Comparison of ENCODE assay signal across 20 cellular contexts in the genomic region with DNA sequence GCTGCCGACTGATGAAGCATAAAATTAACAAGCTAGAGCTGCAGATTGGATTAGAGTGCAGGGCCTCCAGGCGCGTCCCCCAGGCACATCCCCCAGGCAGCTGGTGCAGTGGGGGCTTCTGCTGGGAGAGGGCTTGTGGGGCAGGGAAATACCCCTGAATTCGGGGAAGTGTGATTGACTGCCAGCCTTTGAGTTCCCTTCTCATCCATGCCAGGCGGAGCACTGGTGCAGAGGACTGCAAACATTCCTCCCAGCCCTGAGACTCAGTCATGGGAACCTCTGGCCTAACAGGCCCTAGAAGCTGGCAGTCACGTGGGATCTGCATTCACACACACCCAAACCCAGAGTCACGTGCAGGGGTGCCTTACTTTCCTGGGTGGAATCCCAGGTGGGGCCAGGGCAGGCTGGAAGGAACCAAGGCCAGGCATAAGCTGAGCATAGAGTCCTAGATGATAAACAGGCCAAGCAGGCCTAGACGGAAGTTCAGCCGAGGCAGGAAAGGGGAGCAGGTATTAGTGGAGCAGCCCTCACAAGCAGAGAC. TPM values are rescaled to one million over a fixed set of nuclear protein-coding genes. Genes with fewer than 3 reads are reported as not detected.
DNase-seq lines count a peak whose midpoint lies in the region; ATAC-seq and TF ChIP-seq lines count a peak whose summit lies in the region.
"Had no signal": no experiment of that assay in that cellular context is flagged by ENCODE, and none has a peak within 500 bp of the region (broad histone marks: within the 10 kb centered on the region; RNA-seq: fewer than 3 reads in every experiment).

No MANE protein-coding gene starts in this region.

- peaks cover 18% of the 10 kb centered on the region for H3K36me3 Mint-ChIP-seq in activated naive CD4-positive, alpha-beta T cell treated with anti-CD3 and anti-CD28 coated beads, Interleukin-2, amount 10 ng/mL, durations not matched to agents 7 days and 5 days
- H3K36me3 Mint-ChIP-seq in brain = peaks cover 10% of the 10 kb centered on the region
- peaks cover 8 to 42% (median 28%) of the 10 kb centered on the region in 5 donors for H3K36me3 Mint-ChIP-seq in naive thymus-derived CD4-positive, alpha-beta T cell

- TF ChIP-seq CTCF in brain (conservative IDR thresholded peaks at IDR 0.05) (no peak), lower leg skin (IDR thresholded peaks at IDR 0.05) (no peak)

- H3K4me1 ChIP-seq in naive thymus-derived CD4-positive, alpha-beta T cell (ENCODE audit: control insufficient read depth in 2 of 2, insufficient read depth in 2 of 2, low read length in 2 of 2) = no peaks in the 10 kb centered on the region
- H3K4me1 ChIP-seq: A549, foreskin keratinocyte, HAP-1, suprapubic skin had no signal

- intact Hi-C loops in lower leg skin (cut with DNase I; ENCODE audit: low total_unique reads) = no loop called here
- intact Hi-C loops in naive thymus-derived CD4-positive, alpha-beta T cell (cut with micrococcal nuclease) = no loop called here

- no peaks in the 10 kb centered on the region for H3K27me3 Mint-ChIP-seq in activated naive CD4-positive, alpha-beta T cell treated with anti-CD3 and anti-CD28 coated beads, Interleukin-2, amount 10 ng/mL, durations not matched to agents 7 days and 5 days
- H3K27me3 Mint-ChIP-seq in brain = no peaks in the 10 kb centered on the region
- H3K27me3 Mint-ChIP-seq in naive thymus-derived CD4-positive, alpha-beta T cell = no peaks in the 10 kb centered on the region
- H3K27me3 Mint-ChIP-seq: activated CD4-positive, alpha-beta T cell treated with anti-CD3 and anti-CD28 coated beads for 36 hours had no signal

- no peak overlapping the region for H3K27ac ChIP-seq in naive thymus-derived CD4-positive, alpha-beta T cell (ENCODE audit: low read depth, low read length)
- H3K27ac ChIP-seq: A549, adrenal gland, foreskin keratinocyte, suprapubic skin had no signal

- peaks cover 0 to 13% (median 4%) of the 10 kb centered on the region in 3 experiments for H3K9me3 ChIP-seq in naive thymus-derived CD4-positive, alpha-beta T cell (ENCODE audit: control insufficient read depth in 2 of 3, low read length in 3 of 3)
- H3K9me3 ChIP-seq: A549, adrenal gland, HAP-1, suprapubic skin had no signal

- peaks cover 20% of the 10 kb centered on the region for H3K9me3 Mint-ChIP-seq in activated naive CD4-positive, alpha-beta T cell treated with anti-CD3 and anti-CD28 coated beads, Interleukin-2, amount 10 ng/mL, durations not matched to agents 7 days and 5 days
- H3K9me3 Mint-ChIP-seq in brain = no peaks in the 10 kb centered on the region
- H3K9me3 Mint-ChIP-seq in naive thymus-derived CD4-positive, alpha-beta T cell = peaks cover 0 to 14% (median 5%) of the 10 kb centered on the region in 11 donors

- CTCF ChIA-PET in activated naive CD4-positive, alpha-beta T cell treated with anti-CD3 and anti-CD28 coated beads, Interleukin-2, amount 10 ng/mL, durations not matched to agents 7 days and 5 days (lab: Charles Lee) = no interaction called here
- CTCF ChIA-PET in naive thymus-derived CD4-positive, alpha-beta T cell (lab: Charles Lee) = no interaction called here

- no peak for DNase-seq in activated naive CD4-positive, alpha-beta T cell treated with anti-CD3 and anti-CD28 coated beads, Interleukin-2, amount 10 ng/mL, durations not matched to agents 7 days and 5 days
- no peak for DNase-seq in activated naive CD4-positive, alpha-beta T cell treated with anti-CD3 and anti-CD28 coated beads, Interleukin-2, amount 50 U/mL, for 16 hours
- peak; percentile 14 to 52 for DNase-seq in lower leg skin (ENCODE audit: low spot score in 2 of 2)
- DNase-seq in stimulated activated CD8-positive, alpha-beta memory T cell treated with anti-CD3 and anti-CD28 coated beads, Interleukin-4, amount 100 ng/mL, for 48 hours = peak; percentile 11
- DNase-seq in naive thymus-derived CD4-positive, alpha-beta T cell = no peak
- DNase-seq in HuH-7.5 (ENCODE audit: low spot score) = no peak
- no peak for DNase-seq in NCI-H1436 treated with DMSO at 0.1 percent for 48 hours (lab: John Stamatoyannopoulos, UW)
- DNase-seq: activated CD4-positive, alpha-beta T cell treated with anti-CD3 and anti-CD28 coated beads for 36 hours; activated effector memory CD4-positive, alpha-beta T cell treated with anti-CD3 and anti-CD28 coated beads, Interleukin-2, amount 50 U/mL, for 16 hours; foreskin keratinocyte; NCI-H1092; NCI-H2107; NCI-H510A treated with DMSO at 0.1 percent for 48 hours; RPMI8226 had no signal

- no peak for ATAC-seq in naive thymus-derived CD4-positive, alpha-beta T cell
- ATAC-seq: A549; activated CD4-positive, alpha-beta T cell treated with anti-CD3 and anti-CD28 coated beads for 36 hours; foreskin keratinocyte had no signal

- no peaks in the 10 kb centered on the region for H3K27me3 ChIP-seq in naive thymus-derived CD4-positive, alpha-beta T cell (ENCODE audit: control insufficient read depth in 2 of 2, insufficient read depth in 2 of 2, low read length in 2 of 2)
- H3K27me3 ChIP-seq: adrenal gland, dorsolateral prefrontal cortex, foreskin keratinocyte, suprapubic skin had no signal

- peak overlapping the region; percentile 60 for H3K27ac Mint-ChIP-seq in activated naive CD4-positive, alpha-beta T cell treated with anti-CD3 and anti-CD28 coated beads, Interleukin-2, amount 10 ng/mL, durations not matched to agents 7 days and 5 days
- H3K27ac Mint-ChIP-seq in brain = peak overlapping the region; percentile 7 to 90 (median 68)
- H3K27ac Mint-ChIP-seq in naive thymus-derived CD4-positive, alpha-beta T cell = no peak overlapping the region
- H3K27ac Mint-ChIP-seq: activated CD4-positive, alpha-beta T cell treated with anti-CD3 and anti-CD28 coated beads for 36 hours had no signal

- H3K4me1 Mint-ChIP-seq in activated naive CD4-positive, alpha-beta T cell treated with anti-CD3 and anti-CD28 coated beads, Interleukin-2, amount 10 ng/mL, durations not matched to agents 7 days and 5 days = no peaks in the 10 kb centered on the region
- peaks cover 54% of the 10 kb centered on the region for H3K4me1 Mint-ChIP-seq in brain
- H3K4me1 Mint-ChIP-seq in naive thymus-derived CD4-positive, alpha-beta T cell = peaks cover 0 to 7% (median 0%) of the 10 kb centered on the region in 7 donors
- H3K4me1 Mint-ChIP-seq: activated CD4-positive, alpha-beta T cell treated with anti-CD3 and anti-CD28 coated beads for 36 hours had no signal

- TF ChIP-seq POLR2A in lower leg skin (IDR thresholded peaks at IDR 0.05) = no peak

- peaks cover 0 to 8% (median 0%) of the 10 kb centered on the region in 3 experiments for H3K36me3 ChIP-seq in naive thymus-derived CD4-positive, alpha-beta T cell (ENCODE audit: control insufficient read depth in 2 of 3, insufficient read depth in 3 of 3, low read length in 3 of 3)

- no peak overlapping the region for H3K4me3 ChIP-seq in lower leg skin (ENCODE audit: low read depth, poor library complexity, severe bottlenecking)
- H3K4me3 ChIP-seq in naive thymus-derived CD4-positive, alpha-beta T cell (ENCODE audit: low read length) = no peak overlapping the region
- H3K4me3 ChIP-seq: A549, adrenal gland, dorsolateral prefrontal cortex, HAP-1, suprapubic skin had no signal

- WGBS in lower leg skin, 2 donors = 68 to 83% methylated on average over 8 to 9 of the region's 9 CpGs

- no peak overlapping the region for H3K4me3 Mint-ChIP-seq in activated naive CD4-positive, alpha-beta T cell treated with anti-CD3 and anti-CD28 coated beads, Interleukin-2, amount 10 ng/mL, durations not matched to agents 7 days and 5 days
- no peak overlapping the region for H3K4me3 Mint-ChIP-seq in brain
- H3K4me3 Mint-ChIP-seq in naive thymus-derived CD4-positive, alpha-beta T cell = no peak overlapping the region
- H3K4me3 Mint-ChIP-seq: activated CD4-positive, alpha-beta T cell treated with anti-CD3 and anti-CD28 coated beads for 36 hours had no signal

- POLR2A ChIA-PET in naive thymus-derived CD4-positive, alpha-beta T cell (lab: Charles Lee) = no interaction called here

RNA-seq across cellular contexts. Expression of gene SEC22A, which starts 46.2 kb away (rescaled TPM):
- 16.8 TPM for polyA plus RNA-seq in brain (ENCODE audit: insufficient read depth, low read depth, low replicate concordance)
- total RNA-seq in lower leg skin = 10 to 100 TPM; 20.4 to 37.4 (median 28.2) TPM
- 10 to 100 TPM; 15.0 to 20.1 (median 17.1) TPM for total RNA-seq in naive thymus-derived CD4-positive, alpha-beta T cell
- 10 to 100 TPM; 14.0 to 15.4 TPM for polyA plus RNA-seq in naive thymus-derived CD4-positive, alpha-beta T cell

Comparison
In these comparisons a context has a peak if more than half of its experiments do, and no peak if none do; other contexts are left out.
1. DNase-seq: peak in lower leg skin (2 of 2) and stimulated activated CD8-positive, alpha-beta memory T cell treated with anti-CD3 and anti-CD28 coated beads, Interleukin-4, amount 100 ng/mL, for 48 hours (single experiment); none in activated naive CD4-positive, alpha-beta T cell treated with anti-CD3 and anti-CD28 coated beads, Interleukin-2, amount 10 ng/mL, durations not matched to agents 7 days and 5 days (single experiment), activated naive CD4-positive, alpha-beta T cell treated with anti-CD3 and anti-CD28 coated beads, Interleukin-2, amount 50 U/mL, for 16 hours (single experiment), naive thymus-derived CD4-positive, alpha-beta T cell (0 of 9), HuH-7.5 (single experiment) and NCI-H1436 treated with DMSO at 0.1 percent for 48 hours (single experiment).
2. H3K27ac Mint-ChIP-seq: peak in activated naive CD4-positive, alpha-beta T cell treated with anti-CD3 and anti-CD28 coated beads, Interleukin-2, amount 10 ng/mL, durations not matched to agents 7 days and 5 days (single experiment) and brain (5 of 5); none in naive thymus-derived CD4-positive, alpha-beta T cell (0 of 9).